18 cellular contexts compared by ENCODE assay signal in genomic region chr16:51968756-51969155, GRCh38.
A peak's percentile ranks its signal among the peaks of the same experiment; 100 is the strongest.
DNase-seq lines count a peak whose midpoint lies in the region; ATAC-seq and TF ChIP-seq lines count a peak whose summit lies in the region.
"Had no signal": no experiment of that assay in that cellular context is flagged by ENCODE, and none has a peak within 500 bp of the region (broad histone marks: within the 10 kb centered on the region; RNA-seq: fewer than 3 reads in every experiment).

No MANE protein-coding gene starts in this region.

- H4K91ac ChIP-seq in IMR-90 (ENCODE audit: insufficient read depth, low read depth, low read length), result peak overlapping the region; percentile 88

- peak; percentile 23 for DNase-seq in AG20443 (ENCODE audit: low spot score)
- peak; percentile 63 for DNase-seq in IMR-90
- DNase-seq in fibroblast of pulmonary artery (ENCODE audit: low read depth), result peak; percentile 2
- no peak for DNase-seq in cerebellum (ENCODE audit: low spot score)
- no peak for DNase-seq in mesenteric fat pad (ENCODE audit: low spot score)
- DNase-seq in NCI-H69 (lab: John Stamatoyannopoulos, UW), result no peak
- DNase-seq: CD8-positive, alpha-beta memory T cell; DMS79; NCI-H1105 treated with DMSO at 0.1 percent for 48 hours; NCI-H1694 treated with DMSO at 0.1 percent for 48 hours; NCI-H510A; NCI-H774; PC-3; RPMI8226; SHP77 treated with DMSO at 0.1 percent for 48 hours had no signal

- H3K9me1 ChIP-seq in IMR-90 (ENCODE audit: insufficient read depth, low read length), result peaks cover 14% of the 10 kb centered on the region

- peak overlapping the region; percentile 91 for H4K8ac ChIP-seq in IMR-90 (ENCODE audit: low read depth in 2 of 2, low read length in 2 of 2)

- no peak overlapping the region for H2AK5ac ChIP-seq in IMR-90 (ENCODE audit: low read depth, low read length)

- ATAC-seq in IMR-90 (ENCODE audit: low read depth), result peak; percentile 83
- ATAC-seq: PC-3 had no signal

- H2BK20ac ChIP-seq in IMR-90 (ENCODE audit: low read depth, low read length), result peak overlapping the region; percentile 98; the same call in 1 of the 2 replicates

- no peak for TF ChIP-seq CTCF in IMR-90 (conservative IDR thresholded peaks at IDR 0.05; ENCODE audit: low read depth, low read length)
- no peak for TF ChIP-seq CTCF in fibroblast of pulmonary artery (IDR thresholded peaks at IDR 0.05; ENCODE audit: low read length, missing control alignments)

- H3K9ac ChIP-seq in IMR-90 (ENCODE audit: low read depth, low read length) (no peak overlapping the region; the same call in 1 of the 2 replicates), skeletal muscle satellite cell (ENCODE audit: low read depth, low read length) (peak overlapping the region; percentile 35)
- H3K9ac ChIP-seq: BLaER1 treated with 17β-estradiol and CSF1 and Interleukin-3, amounts not matched to agents 10 nM and 100 nM had no signal

- H2AK9ac ChIP-seq in IMR-90 (replicated peaks; ENCODE audit: low read depth, low read length, poor library complexity), result no peak overlapping the region

- peak overlapping the region; percentile 98 for H3K18ac ChIP-seq in IMR-90 (ENCODE audit: low read depth, low read length)

- H3K27ac ChIP-seq in IMR-90 (ENCODE audit: insufficient read depth, low read length), result peak overlapping the region; percentile 97
- H3K27ac ChIP-seq: BLaER1 treated with 17β-estradiol and CSF1 and Interleukin-3, amounts not matched to agents 10 nM and 100 nM had no signal

- in situ Hi-C loops in IMR-90 (cut with MboI; ENCODE audit: low sequenced_read_pairs), result no loop called here

- no peak for TF ChIP-seq POLR2A in IMR-90 (IDR thresholded peaks at IDR 0.05; ENCODE audit: low read depth, low read length)

- H2AFZ ChIP-seq in IMR-90 (replicated peaks; ENCODE audit: low read length, poor library complexity), result no peak overlapping the region

- CTCF ChIA-PET in IMR-90 (lab: Yijun Ruan, JAX), result interaction anchor here (0.7 to 1.7 kb wide), 3 partner anchors 10 to 151 kb away, joined by 3 to 6 read pairs (median 5); no protein-coding TSS in a partner anchor

- H3K4me2 ChIP-seq in IMR-90 (ENCODE audit: low read depth, low read length) (peak overlapping the region; percentile 70), skeletal muscle satellite cell (ENCODE audit: low read length) (peak overlapping the region; percentile 14)
- H3K4me2 ChIP-seq: BLaER1 treated with 17β-estradiol and CSF1 and Interleukin-3, amounts not matched to agents 10 nM and 100 nM had no signal

- no peaks in the 10 kb centered on the region for H3K9me3 ChIP-seq in IMR-90 (ENCODE audit: control insufficient read depth, insufficient read depth, low read length)
- peaks cover 5% of the 10 kb centered on the region for H3K9me3 ChIP-seq in skeletal muscle satellite cell (replicated peaks; ENCODE audit: low read length)
- H3K9me3 ChIP-seq: BLaER1 treated with 17β-estradiol and CSF1 and Interleukin-3, amounts not matched to agents 10 nM and 100 nM; HAP-1 had no signal

- H3K4ac ChIP-seq in IMR-90 (ENCODE audit: low read depth, low read length), result peak overlapping the region; percentile 94; the same call in 1 of the 2 replicates

- peak overlapping the region; percentile 86; the same call in 1 of the 2 replicates for H3K14ac ChIP-seq in IMR-90 (replicated peaks; ENCODE audit: low read depth, low read length)

- intact Hi-C loops in IMR-90 (cut with micrococcal nuclease), result loop anchor here (5.0 kb wide), 1 partner anchor 86 kb away; no protein-coding TSS in a partner anchor

- no peaks in the 10 kb centered on the region for H4K20me1 ChIP-seq in IMR-90 (ENCODE audit: insufficient read depth, low read length)
- H4K20me1 ChIP-seq: BLaER1 treated with 17β-estradiol and CSF1 and Interleukin-3, amounts not matched to agents 10 nM and 100 nM had no signal

- POLR2A ChIA-PET in IMR-90 (lab: Charles Lee; ENCODE audit: unreplicated experiment), result interaction anchor here (0.7 kb wide), 1 partner anchor 1268 kb away, joined by 3 read pairs; no protein-coding TSS in a partner anchor

- H3K27me3 ChIP-seq in IMR-90 (ENCODE audit: control insufficient read depth, insufficient read depth, low read length), result no peaks in the 10 kb centered on the region
- no peaks in the 10 kb centered on the region for H3K27me3 ChIP-seq in skeletal muscle satellite cell (ENCODE audit: control insufficient read depth, insufficient read depth, low read length)
- H3K27me3 ChIP-seq: BLaER1 treated with 17β-estradiol and CSF1 and Interleukin-3, amounts not matched to agents 10 nM and 100 nM had no signal

- no TSS peak for BruUV-seq in IMR-90 (replicated peaks; lab: Mats Ljungman, UMichigan)

- no peaks in the 10 kb centered on the region for H3K79me1 ChIP-seq in IMR-90 (ENCODE audit: low read depth in 1 of 2, low read length in 2 of 2)

- no peak for TF ChIP-seq RAD21 in IMR-90 (IDR thresholded peaks at IDR 0.05; ENCODE audit: low read length)

- peak overlapping the region; percentile 40; the same call in 1 of the 2 replicates for H3K23ac ChIP-seq in IMR-90 (ENCODE audit: low read depth, low read length)

- WGBS in IMR-90 (ENCODE audit: extremely low coverage in 2 of 2, insufficient read length in 1 of 2), 2 experiments, result no CpG with 5 or more reads among the region's 1 CpG

- H3K4me3 ChIP-seq in IMR-90 (ENCODE audit: insufficient read depth, low read depth, low read length) (no peak overlapping the region), fibroblast of pulmonary artery (replicated peaks; ENCODE audit: low read depth, low read length) (no peak overlapping the region), skeletal muscle satellite cell (ENCODE audit: low read length) (no peak overlapping the region)
- H3K4me3 ChIP-seq: BLaER1 treated with 17β-estradiol and CSF1 and Interleukin-3, amounts not matched to agents 10 nM and 100 nM; HAP-1 had no signal

- peak overlapping the region; percentile 63 for H3K56ac ChIP-seq in IMR-90 (ENCODE audit: extremely low read depth, insufficient read depth, low read length)

- peak overlapping the region; percentile 98 for H2BK5ac ChIP-seq in IMR-90 (ENCODE audit: low read depth, low read length, poor library complexity, severe bottlenecking)

- H3K36me3 ChIP-seq in IMR-90 (ENCODE audit: control insufficient read depth, insufficient read depth, low read length), result no peaks in the 10 kb centered on the region
- H3K36me3 ChIP-seq in skeletal muscle satellite cell (ENCODE audit: insufficient read depth, low read length), result no peaks in the 10 kb centered on the region
- H3K36me3 ChIP-seq: BLaER1 treated with 17β-estradiol and CSF1 and Interleukin-3, amounts not matched to agents 10 nM and 100 nM; HAP-1 had no signal

- peak overlapping the region; percentile 88 for H4K5ac ChIP-seq in IMR-90 (ENCODE audit: low read depth, low read length)

- H2BK15ac ChIP-seq in IMR-90 (ENCODE audit: low read depth, low read length), result no peak overlapping the region; the same call in 2 of the 3 replicates

- dilution Hi-C loops in IMR-90 (cut with HindIII; ENCODE audit: low sequenced_read_pairs, unreplicated experiment), result no loop called here

- peak overlapping the region; percentile 98 for H2BK120ac ChIP-seq in IMR-90 (ENCODE audit: low read depth, low read length)

- H3K4me1 ChIP-seq in IMR-90 (ENCODE audit: control insufficient read depth, insufficient read depth, low read length) (peaks cover 15% of the 10 kb centered on the region), skeletal muscle satellite cell (ENCODE audit: control insufficient read depth, insufficient read depth, low read length) (peaks cover 6% of the 10 kb centered on the region)
- H3K4me1 ChIP-seq: HAP-1 had no signal

TF ChIP-seq in IMR-90, 13 proteins besides CTCF, POLR2A, EP300 and RAD21:
- no peak for TF ChIP-seq MAFK (IDR thresholded peaks at IDR 0.05; ENCODE audit: low read depth, low read length)
- no peak for TF ChIP-seq RFX5 (IDR thresholded peaks at IDR 0.05; ENCODE audit: low read depth, low read length)
- no peak for TF ChIP-seq ELK1 (IDR thresholded peaks at IDR 0.05; ENCODE audit: borderline replicate concordance, low read depth, low read length)
- no peak for TF ChIP-seq BHLHE40 (IDR thresholded peaks at IDR 0.05; ENCODE audit: low read depth, low read length)
- TF ChIP-seq, protein P1, sequence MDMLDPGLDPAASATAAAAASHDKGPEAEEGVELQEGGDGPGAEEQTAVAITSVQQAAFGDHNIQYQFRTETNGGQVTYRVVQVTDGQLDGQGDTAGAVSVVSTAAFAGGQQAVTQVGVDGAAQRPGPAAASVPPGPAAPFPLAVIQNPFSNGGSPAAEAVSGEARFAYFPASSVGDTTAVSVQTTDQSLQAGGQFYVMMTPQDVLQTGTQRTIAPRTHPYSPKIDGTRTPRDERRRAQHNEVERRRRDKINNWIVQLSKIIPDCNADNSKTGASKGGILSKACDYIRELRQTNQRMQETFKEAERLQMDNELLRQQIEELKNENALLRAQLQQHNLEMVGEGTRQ (IDR thresholded peaks at IDR 0.05; ENCODE audit: low read depth, low read length), result no peak
- no peak for TF ChIP-seq SMC3 (IDR thresholded peaks at IDR 0.05; ENCODE audit: low read depth, low read length)
- no peak for TF ChIP-seq FOS (IDR thresholded peaks at IDR 0.05; ENCODE audit: low read depth, low read length)
- TF ChIP-seq CHD1 (IDR thresholded peaks at IDR 0.05; ENCODE audit: low read depth, low read length), result no peak
- no peak for TF ChIP-seq NFE2L2 (IDR thresholded peaks at IDR 0.05; ENCODE audit: low read depth, low read length)
- TF ChIP-seq MAZ (IDR thresholded peaks at IDR 0.05; ENCODE audit: borderline replicate concordance, low read depth, low read length), result no peak
- no peak for TF ChIP-seq RCOR1 (IDR thresholded peaks at IDR 0.05; ENCODE audit: insufficient replicate concordance, low read length)
- no peak for TF ChIP-seq CEBPB (IDR thresholded peaks at IDR 0.05; ENCODE audit: low read depth, low read length)

Comparison
In these comparisons a context has a peak if more than half of its experiments do, and no peak if none do; other contexts are left out.
1. DNase-seq: peak in AG20443 (single experiment), IMR-90 (single experiment) and fibroblast of pulmonary artery (single experiment); none in cerebellum (single experiment), mesenteric fat pad (single experiment) and NCI-H69 (single experiment).